33 cellular contexts compared by ENCODE assay signal in the genomic region with DNA sequence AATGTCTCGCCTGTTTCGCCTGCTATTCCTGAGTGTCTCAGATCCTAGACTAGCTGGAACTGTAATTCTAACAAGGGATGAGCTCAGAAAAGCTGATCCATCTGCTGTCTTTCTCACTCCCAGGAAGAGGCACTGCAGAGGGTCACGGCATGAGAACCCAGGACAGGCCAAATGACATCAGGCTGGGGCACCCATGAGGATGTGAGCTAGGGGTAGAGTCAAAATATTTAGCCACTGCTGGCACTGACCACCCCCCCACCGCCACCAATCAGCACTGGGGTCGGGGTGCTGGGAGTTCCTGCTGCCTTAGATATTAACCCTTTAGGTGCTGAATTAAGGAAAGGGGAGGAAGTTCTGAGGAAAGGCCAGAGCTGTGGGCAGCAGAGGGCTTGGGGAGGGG.
A peak's percentile ranks its signal among the peaks of the same experiment; 100 is the strongest.
DNase-seq lines count a peak whose midpoint lies in the region; ATAC-seq, FAIRE-seq and TF ChIP-seq lines count a peak whose summit lies in the region.
"Had no signal": no experiment of that assay in that cellular context is flagged by ENCODE, and none has a peak within 500 bp of the region (broad histone marks: within the 10 kb centered on the region; RNA-seq: fewer than 3 reads in every experiment).

No MANE protein-coding gene starts in this region.

- H3K9me3 ChIP-seq in trophoblast cell (ENCODE audit: insufficient read depth, low read depth, low read length) = no peaks in the 10 kb centered on the region
- no peaks in the 10 kb centered on the region for H3K9me3 ChIP-seq in kidney (ENCODE audit: control insufficient read depth in 1 of 2, low read length in 2 of 2)
- H3K9me3 ChIP-seq: colonic mucosa, esophagus muscularis mucosa, left lung, prostate gland, sigmoid colon, testis, uterus had no signal

- H3K27ac ChIP-seq in trophoblast cell (ENCODE audit: low read depth, low read length) (no peak overlapping the region), kidney (ENCODE audit: low read depth in 2 of 2, low read length in 2 of 2) (no peak overlapping the region)
- H3K27ac ChIP-seq: brain microvascular endothelial cell, colonic mucosa, esophagus muscularis mucosa, left lung, prostate gland, sigmoid colon, testis, uterus had no signal

- H3K4ac ChIP-seq in trophoblast cell (ENCODE audit: low read depth, low read length) = no peak overlapping the region

- no peak overlapping the region for H3K14ac ChIP-seq in trophoblast cell (ENCODE audit: low read length)

- no peak overlapping the region for H3K9ac ChIP-seq in trophoblast cell (ENCODE audit: low read length)
- H3K9ac ChIP-seq in kidney (ENCODE audit: low read length in 2 of 2) = no peak overlapping the region

- H3K18ac ChIP-seq in trophoblast cell (ENCODE audit: low read length) = no peak overlapping the region

- peak; percentile 50 for DNase-seq in NCI-H82 (lab: John Stamatoyannopoulos, UW)
- no peak for DNase-seq in NCI-H82 treated with DMSO at 0.1 percent for 48 hours (lab: John Stamatoyannopoulos, UW; ENCODE audit: unreplicated experiment)
- peak; percentile 27 for DNase-seq in MV-4-11 (lab: John Stamatoyannopoulos, UW)
- peak; percentile 46 for DNase-seq in ecto neural progenitor cell (ENCODE audit: low spot score)
- DNase-seq in trophoblast cell = no peak
- no peak for DNase-seq in GM19239 (ENCODE audit: insufficient read length, low spot score)
- no peak for DNase-seq in kidney
- DNase-seq: 8988T; activated B cell treated with CpG ODN at 0.5 μM for 24 hours; activated CD8-positive, alpha-beta memory T cell treated with anti-CD3 and anti-CD28 coated beads, Interleukin-2, amount 10 ng/mL, durations not matched to agents 7 days and 5 days; activated naive CD4-positive, alpha-beta T cell treated with Interleukin-2 at 50 U/mL for 16 hours; amniotic stem cell; brain microvascular endothelial cell; CD4-positive, CD25-positive, alpha-beta regulatory T cell; colonic mucosa; effector memory CD8-positive, alpha-beta T cell; foreskin melanocyte; H9; left lung; NCI-H1436 treated with DMSO at 0.1 percent for 48 hours; NCI-H2171; NCI-H510A; nucleus accumbens; SHP77 treated with DMSO at 0.1 percent for 48 hours; sigmoid colon; stimulated activated CD4-positive, alpha-beta T cell treated with anti-CD3 and anti-CD28 coated beads, Interleukin-15, amount 100 ng/mL, for 24 hours; stimulated activated naive CD8-positive, alpha-beta T cell treated with anti-CD3 and anti-CD28 coated beads, Interleukin-15, Interleukin-2, amounts not matched to agents 100 U/mL and 50 U/mL, for 24 hours; T1000; testis; uterus had no signal

- no peak overlapping the region for H3K23ac ChIP-seq in trophoblast cell (ENCODE audit: low read length)

- no CpG with 5 or more reads among the region's 5 CpGs for WGBS in trophoblast cell (ENCODE audit: extremely low coverage, insufficient coverage, insufficient read length)

- TF ChIP-seq CTCF in kidney (IDR thresholded peaks at IDR 0.05; ENCODE audit: borderline replicate concordance, extremely low read depth, insufficient read depth) = no peak

- H2BK12ac ChIP-seq in trophoblast cell (ENCODE audit: low read length) = peak overlapping the region; percentile 34

- H3K4me3 ChIP-seq in trophoblast cell (ENCODE audit: low read depth, low read length) = no peak overlapping the region
- H3K4me3 ChIP-seq in kidney (ENCODE audit: low read length in 2 of 2) = no peak overlapping the region
- H3K4me3 ChIP-seq: colonic mucosa, esophagus muscularis mucosa, left lung, prostate gland, sigmoid colon, testis, uterus had no signal

- no peak overlapping the region for H4K91ac ChIP-seq in trophoblast cell (ENCODE audit: low read depth, low read length)

- peaks cover 6% of the 10 kb centered on the region for H3K79me1 ChIP-seq in trophoblast cell (ENCODE audit: low read length)

- no peak overlapping the region for H4K12ac ChIP-seq in trophoblast cell (ENCODE audit: low read depth, low read length)

- H2BK120ac ChIP-seq in trophoblast cell (ENCODE audit: insufficient read depth, low read length, poor library complexity) = no peak overlapping the region

- no peak overlapping the region for H2BK5ac ChIP-seq in trophoblast cell (ENCODE audit: low read depth, low read length, poor library complexity)

- no peaks in the 10 kb centered on the region for H3K27me3 ChIP-seq in trophoblast cell (ENCODE audit: insufficient read depth, low read length)
- H3K27me3 ChIP-seq: colonic mucosa, testis, uterus had no signal

- H3K4me2 ChIP-seq in trophoblast cell (ENCODE audit: low read length) = no peak overlapping the region

- H3K36me3 ChIP-seq in trophoblast cell (ENCODE audit: control insufficient read depth in 1 of 2, insufficient read depth in 2 of 2, low read length in 2 of 2) (no peaks in the 10 kb centered on the region), kidney (ENCODE audit: control insufficient read depth in 1 of 2, insufficient read depth in 2 of 2, low read length in 2 of 2) (no peaks in the 10 kb centered on the region)
- H3K36me3 ChIP-seq: brain microvascular endothelial cell, colonic mucosa, esophagus muscularis mucosa, left lung, prostate gland, sigmoid colon, uterus had no signal

- intact Hi-C loops in kidney (cut with DNase I) = no loop called here

- no peak overlapping the region for H4K8ac ChIP-seq in trophoblast cell (ENCODE audit: low read depth, low read length)

- no peak for FAIRE-seq in GM19239 (lab: Jason Lieb, UNC)
- FAIRE-seq in kidney (lab: Jason Lieb, UNC) = no peak

- no peak for ATAC-seq in GM19035 (IDR thresholded peaks at IDR 0.05; ENCODE audit: unreplicated experiment)
- ATAC-seq: activated CD8-positive, alpha-beta memory T cell treated with anti-CD3 and anti-CD28 coated beads, Interleukin-2, amount 10 ng/mL, durations not matched to agents 7 days and 5 days; effector memory CD8-positive, alpha-beta T cell; left lung; stimulated activated naive CD8-positive, alpha-beta T cell treated with anti-CD3 and anti-CD28 coated beads, Interleukin-15, Interleukin-2, amounts not matched to agents 100 U/mL and 50 U/mL, for 24 hours had no signal

- H2AK5ac ChIP-seq in trophoblast cell (ENCODE audit: low read length) = no peak overlapping the region

- H2AFZ ChIP-seq in trophoblast cell (ENCODE audit: insufficient read depth, low read length, poor library complexity) = no peak overlapping the region

- H3K4me1 ChIP-seq in trophoblast cell (ENCODE audit: control insufficient read depth in 1 of 2, insufficient read depth in 2 of 2, low read length in 2 of 2) (peaks cover 19 to 30% of the 10 kb centered on the region in 2 experiments), kidney (ENCODE audit: control insufficient read depth in 1 of 2, insufficient read depth in 1 of 2, low read depth in 1 of 2, low read length in 2 of 2) (no peaks in the 10 kb centered on the region)
- H3K4me1 ChIP-seq: colonic mucosa, prostate gland, testis, uterus had no signal

- H3K79me2 ChIP-seq in trophoblast cell (ENCODE audit: control insufficient read depth, insufficient read depth, low read length, poor library complexity) = no peaks in the 10 kb centered on the region

Comparison
In these comparisons a context has a peak if more than half of its experiments do, and no peak if none do; other contexts are left out.
1. DNase-seq: peak in NCI-H82 (single experiment), MV-4-11 (single experiment) and ecto neural progenitor cell (single experiment); none in NCI-H82 treated with DMSO at 0.1 percent for 48 hours (single experiment), trophoblast cell (0 of 2), GM19239 (single experiment) and kidney (single experiment).